In the genomic region with DNA sequence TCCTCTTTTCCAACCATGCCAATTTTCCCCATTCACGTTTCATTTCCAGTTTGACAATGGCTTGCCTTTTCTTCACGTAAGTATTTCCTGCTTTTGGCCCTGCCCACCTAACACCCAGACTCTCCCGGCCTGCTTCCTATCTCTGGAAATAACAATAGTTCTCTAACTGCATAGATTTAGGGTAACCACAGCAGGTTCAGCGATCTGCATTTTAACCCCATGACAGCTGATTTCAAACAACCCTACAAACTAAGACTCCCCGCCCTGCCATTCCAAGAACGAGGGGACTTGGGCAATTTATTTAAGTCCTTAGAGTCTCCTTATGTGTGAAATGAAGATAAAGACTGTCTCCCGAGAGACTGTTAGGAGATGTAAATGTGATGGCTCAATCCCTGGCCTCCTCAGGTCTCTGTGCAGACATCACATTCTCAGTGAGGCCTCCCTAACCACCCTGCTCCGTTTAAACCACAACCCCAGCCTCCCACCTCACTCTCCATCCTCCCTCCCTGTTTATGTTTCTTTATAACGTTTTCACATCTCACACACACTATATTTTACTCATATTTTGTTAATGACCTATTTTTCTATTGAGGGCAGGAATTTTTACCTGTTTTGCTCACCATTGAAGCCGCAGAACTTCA, we compare ENCODE assay signal across 14 cellular contexts.
DNase-seq lines count a peak whose midpoint lies in the region; ATAC-seq and TF ChIP-seq lines count a peak whose summit lies in the region.
"Had no signal": no experiment of that assay in that cellular context is flagged by ENCODE, and none has a peak within 500 bp of the region (broad histone marks: within the 10 kb centered on the region; RNA-seq: fewer than 3 reads in every experiment).

No MANE protein-coding gene starts in this region.

- H3K36me3 ChIP-seq in breast epithelium, result no peaks in the 10 kb centered on the region
- H3K36me3 ChIP-seq: left ventricle myocardium inferior, right lobe of liver had no signal

- DNase-seq in activated naive CD4-positive, alpha-beta T cell treated with Interleukin-2 at 50 U/mL for 16 hours, result peak; percentile 25
- DNase-seq in activated naive CD4-positive, alpha-beta T cell treated with anti-CD3 and anti-CD28 coated beads, Interleukin-2, amount 50 U/mL, for 16 hours, result no peak
- DNase-seq in T-helper 2 cell treated with Interferon-gamma antibody and Interleukin-4, amounts not matched to agents 5 μg/mL and 100 μg/mL, for 36 hours (ENCODE audit: low spot score), result no peak
- no peak for DNase-seq in activated naive CD8-positive, alpha-beta T cell treated with anti-CD3 and anti-CD28 coated beads, Interleukin-2, amount 50 U/mL, for 24 hours
- peak; percentile 35 for DNase-seq in stimulated activated naive CD8-positive, alpha-beta T cell treated with anti-CD3 and anti-CD28 coated beads, Interleukin-15, Interleukin-2, amounts not matched to agents 100 U/mL and 50 U/mL, for 24 hours
- no peak for DNase-seq in effector CD4-positive, alpha-beta T cell
- DNase-seq in breast epithelium (ENCODE audit: low spot score in 2 of 2), result no peak
- DNase-seq: left ventricle myocardium inferior, NCI-H2029, NCI-H510A, right lobe of liver, T1000 had no signal

- peak; percentile 41 for ATAC-seq in activated naive CD8-positive, alpha-beta T cell treated with anti-CD3 and anti-CD28 coated beads, Interleukin-2, amount 50 U/mL, for 24 hours
- ATAC-seq in stimulated activated naive CD8-positive, alpha-beta T cell treated with anti-CD3 and anti-CD28 coated beads, Interleukin-15, Interleukin-2, amounts not matched to agents 100 U/mL and 50 U/mL, for 24 hours, result peak; percentile 34
- ATAC-seq in GM21526 (IDR thresholded peaks at IDR 0.05; ENCODE audit: low FRiP score, unreplicated experiment), result no peak
- ATAC-seq: right lobe of liver, Right ventricle myocardium inferior had no signal

- TF ChIP-seq POLR2A in breast epithelium (IDR thresholded peaks at IDR 0.05), result no peak

- H3K4me3 ChIP-seq in breast epithelium, result no peak overlapping the region
- H3K4me3 ChIP-seq: left ventricle myocardium inferior, right lobe of liver had no signal

- H3K27ac Mint-ChIP-seq in T-helper 2 cell treated with Interferon-gamma antibody and Interleukin-4, amounts not matched to agents 5 μg/mL and 100 μg/mL, for 36 hours, result peak overlapping the region; percentile 56
- H3K27ac Mint-ChIP-seq in activated naive CD8-positive, alpha-beta T cell treated with anti-CD3 and anti-CD28 coated beads, Interleukin-2, amount 50 U/mL, for 24 hours, result peak overlapping the region; percentile 91

- peak overlapping the region; percentile 50 for H3K4me3 Mint-ChIP-seq in T-helper 2 cell treated with Interferon-gamma antibody and Interleukin-4, amounts not matched to agents 5 μg/mL and 100 μg/mL, for 36 hours
- H3K4me3 Mint-ChIP-seq in activated naive CD8-positive, alpha-beta T cell treated with anti-CD3 and anti-CD28 coated beads, Interleukin-2, amount 50 U/mL, for 24 hours, result peak overlapping the region; percentile 57

- no peak overlapping the region for H3K27ac ChIP-seq in breast epithelium
- H3K27ac ChIP-seq: left ventricle myocardium inferior, right lobe of liver had no signal

- peaks cover 58% of the 10 kb centered on the region for H3K4me1 Mint-ChIP-seq in T-helper 2 cell treated with Interferon-gamma antibody and Interleukin-4, amounts not matched to agents 5 μg/mL and 100 μg/mL, for 36 hours (ENCODE audit: low read depth)
- H3K4me1 Mint-ChIP-seq in activated naive CD8-positive, alpha-beta T cell treated with anti-CD3 and anti-CD28 coated beads, Interleukin-2, amount 50 U/mL, for 24 hours, result peaks cover 92% of the 10 kb centered on the region

- H3K9me3 ChIP-seq in breast epithelium, result no peaks in the 10 kb centered on the region
- H3K9me3 ChIP-seq: left ventricle myocardium inferior, right lobe of liver had no signal

- peaks cover 34% of the 10 kb centered on the region for H3K36me3 Mint-ChIP-seq in T-helper 2 cell treated with Interferon-gamma antibody and Interleukin-4, amounts not matched to agents 5 μg/mL and 100 μg/mL, for 36 hours (ENCODE audit: low read depth)
- peaks cover 70% of the 10 kb centered on the region for H3K36me3 Mint-ChIP-seq in activated naive CD8-positive, alpha-beta T cell treated with anti-CD3 and anti-CD28 coated beads, Interleukin-2, amount 50 U/mL, for 24 hours (ENCODE audit: low read depth)

- no peaks in the 10 kb centered on the region for H3K4me1 ChIP-seq in breast epithelium
- H3K4me1 ChIP-seq: left ventricle myocardium inferior, right lobe of liver had no signal

- intact Hi-C loops in breast epithelium (cut with DNase I; ENCODE audit: low total_unique reads), result no loop called here

- H3K27me3 Mint-ChIP-seq in T-helper 2 cell treated with Interferon-gamma antibody and Interleukin-4, amounts not matched to agents 5 μg/mL and 100 μg/mL, for 36 hours (ENCODE audit: low read depth), result no peaks in the 10 kb centered on the region
- no peaks in the 10 kb centered on the region for H3K27me3 Mint-ChIP-seq in activated naive CD8-positive, alpha-beta T cell treated with anti-CD3 and anti-CD28 coated beads, Interleukin-2, amount 50 U/mL, for 24 hours

- no peaks in the 10 kb centered on the region for H3K27me3 ChIP-seq in breast epithelium
- H3K27me3 ChIP-seq: right lobe of liver had no signal

- H3K9me3 Mint-ChIP-seq in T-helper 2 cell treated with Interferon-gamma antibody and Interleukin-4, amounts not matched to agents 5 μg/mL and 100 μg/mL, for 36 hours, result peaks cover 6% of the 10 kb centered on the region
- peaks cover 6% of the 10 kb centered on the region for H3K9me3 Mint-ChIP-seq in activated naive CD8-positive, alpha-beta T cell treated with anti-CD3 and anti-CD28 coated beads, Interleukin-2, amount 50 U/mL, for 24 hours

- TF ChIP-seq CTCF in breast epithelium (IDR thresholded peaks at IDR 0.05), result no peak

Comparison
In these comparisons a context has a peak if more than half of its experiments do, and no peak if none do; other contexts are left out.
1. DNase-seq: peak in activated naive CD4-positive, alpha-beta T cell treated with Interleukin-2 at 50 U/mL for 16 hours (single experiment) and stimulated activated naive CD8-positive, alpha-beta T cell treated with anti-CD3 and anti-CD28 coated beads, Interleukin-15, Interleukin-2, amounts not matched to agents 100 U/mL and 50 U/mL, for 24 hours (single experiment); none in activated naive CD4-positive, alpha-beta T cell treated with anti-CD3 and anti-CD28 coated beads, Interleukin-2, amount 50 U/mL, for 16 hours (single experiment), T-helper 2 cell treated with Interferon-gamma antibody and Interleukin-4, amounts not matched to agents 5 μg/mL and 100 μg/mL, for 36 hours (single experiment), activated naive CD8-positive, alpha-beta T cell treated with anti-CD3 and anti-CD28 coated beads, Interleukin-2, amount 50 U/mL, for 24 hours (single experiment), effector CD4-positive, alpha-beta T cell (single experiment) and breast epithelium (0 of 2).